8 cellular contexts compared by ENCODE assay signal in genomic region chr7:67226340-67226907, GRCh38.
DNase-seq lines count a peak whose midpoint lies in the region; ATAC-seq and TF ChIP-seq lines count a peak whose summit lies in the region.
"Not testable (repeated sequence)": the region's sequence is repeated elsewhere in the genome, so short reads cannot be mapped to it uniquely, and the experiment has no call there.

No MANE protein-coding gene starts in this region.

- H3K4me3 Mint-ChIP-seq in activated CD4-positive, alpha-beta T cell treated with anti-CD3 and anti-CD28 coated beads for 36 hours: not testable (repeated sequence)

- RAD21 ChIA-PET in HCT116 (lab: Charles Lee; ENCODE audit: low non-redundant PET in 1 of 2, low total read pairs in 2 of 2, uncharacterized antibody in 2 of 2, unreplicated experiment in 2 of 2): not testable (repeated sequence)

- H3K9me3 Mint-ChIP-seq in activated CD4-positive, alpha-beta T cell treated with anti-CD3 and anti-CD28 coated beads for 36 hours (ENCODE audit: low read depth): not testable (repeated sequence)

- intact Hi-C loops in HCT116 (cut with micrococcal nuclease); activated CD4-positive, alpha-beta T cell treated with anti-CD3 and anti-CD28 coated beads for 36 hours (cut with DNase I, micrococcal nuclease); gastrocnemius medialis (cut with DNase I; ENCODE audit: low total_unique reads): not testable (repeated sequence)

- in situ Hi-C loops in gastrocnemius medialis (cut with MboI; ENCODE audit: low sequenced_read_pairs in 4 of 4): not testable (repeated sequence)

- H3K79me2 ChIP-seq in HCT116 (ENCODE audit: insufficient read depth, low read length): not testable (repeated sequence)

- peak; percentile 30; the same call in 1 of the 2 replicates for ATAC-seq in HCT116
- ATAC-seq in activated CD4-positive, alpha-beta T cell treated with anti-CD3 and anti-CD28 coated beads for 36 hours: peak; percentile 74
- peak; percentile 68 to 76 for ATAC-seq in gastrocnemius medialis

- TF ChIP-seq POLR2A in HCT116 (IDR thresholded peaks at IDR 0.05; ENCODE audit: borderline replicate concordance, extremely low read depth, insufficient read depth, insufficient read length); gastrocnemius medialis (IDR thresholded peaks at IDR 0.05): not testable (repeated sequence)

- not testable (repeated sequence) for H3K9me3 ChIP-seq in AG04450 (ENCODE audit: control insufficient read depth, insufficient read depth, low read length); HCT116 (ENCODE audit: control insufficient read depth in 1 of 2, insufficient read depth in 1 of 2, low read depth in 1 of 2, low read length in 2 of 2); gastrocnemius medialis

- not testable (repeated sequence) for H3K4me2 ChIP-seq in HCT116 (ENCODE audit: low read length)

- not testable (repeated sequence) for BruUV-seq in HCT116 (replicated peaks; lab: Mats Ljungman, UMichigan)

- CTCF ChIA-PET in AG04450 (lab: Charles Lee); HCT116 (lab: Charles Lee); activated CD4-positive, alpha-beta T cell treated with anti-CD3 and anti-CD28 coated beads for 36 hours (lab: Charles Lee): not testable (repeated sequence)

- not testable (repeated sequence) for H2AFZ ChIP-seq in HCT116 (ENCODE audit: low read depth, low read length, poor library complexity, severe bottlenecking)

- not testable (repeated sequence) for H3K27me3 ChIP-seq in AG04450 (ENCODE audit: control insufficient read depth, insufficient read depth, low read length); HCT116 (ENCODE audit: insufficient read depth, low read length); kidney epithelial cell (ENCODE audit: control insufficient read depth, insufficient read depth, low read length); gastrocnemius medialis

- not testable (repeated sequence) for H3K27me3 Mint-ChIP-seq in activated CD4-positive, alpha-beta T cell treated with anti-CD3 and anti-CD28 coated beads for 36 hours

- H3K36me3 Mint-ChIP-seq in activated CD4-positive, alpha-beta T cell treated with anti-CD3 and anti-CD28 coated beads for 36 hours (ENCODE audit: low read depth): peaks cover 38% of the 10 kb centered on the region

- POLR2A ChIA-PET in AG04450 (lab: Yijun Ruan, JAX); HCT116 (lab: Charles Lee); activated CD4-positive, alpha-beta T cell treated with anti-CD3 and anti-CD28 coated beads for 36 hours (lab: Charles Lee): not testable (repeated sequence)

- H3K27ac ChIP-seq in AG04450 (ENCODE audit: low read depth, low read length); HCT116 (ENCODE audit: low read depth, low read length): not testable (repeated sequence)
- H3K27ac ChIP-seq in gastrocnemius medialis: peak overlapping the region in 3 of 4 donors; percentile 41 to 81 (median 57)

- H3K4me1 ChIP-seq in HCT116 (ENCODE audit: control insufficient read depth in 1 of 2, insufficient read depth in 2 of 2, low read length in 2 of 2): not testable (repeated sequence)
- H3K4me1 ChIP-seq in gastrocnemius medialis: peaks cover 20 to 35% of the 10 kb centered on the region in 2 donors

- not testable (repeated sequence) for H3K9ac ChIP-seq in HCT116 (ENCODE audit: low read length)

- H3K4me1 Mint-ChIP-seq in activated CD4-positive, alpha-beta T cell treated with anti-CD3 and anti-CD28 coated beads for 36 hours: not testable (repeated sequence)

- TF ChIP-seq RAD21 in HCT116 (IDR thresholded peaks at IDR 0.05; ENCODE audit: low read depth): not testable (repeated sequence)

- DNase-seq in AG04450 (ENCODE audit: low read depth, low spot score) (peak; percentile 4), NCI-H69 (lab: John Stamatoyannopoulos, UW) (peak; percentile 30), astrocyte of the hippocampus (ENCODE audit: low read depth, low spot score) (peak; percentile 11), fibroblast of mammary gland (ENCODE audit: low read depth) (peak; percentile 90), kidney epithelial cell (ENCODE audit: low read depth) (peak; percentile 45), gastrocnemius medialis (peak; percentile 77 to 79)
- DNase-seq in HCT116 (ENCODE audit: low read depth, low spot score): not testable (repeated sequence)
- peak; percentile 50 for DNase-seq in activated CD4-positive, alpha-beta T cell treated with anti-CD3 and anti-CD28 coated beads for 36 hours

- H3K9me2 ChIP-seq in HCT116 (ENCODE audit: insufficient read depth): not testable (repeated sequence)

- not testable (repeated sequence) for H3K36me3 ChIP-seq in HCT116 (ENCODE audit: control insufficient read depth in 1 of 2, insufficient read depth in 2 of 2, low read length in 2 of 2); kidney epithelial cell (ENCODE audit: control insufficient read depth, insufficient read depth, low read length); gastrocnemius medialis

- not testable (repeated sequence) for H4K20me1 ChIP-seq in HCT116 (ENCODE audit: insufficient read depth)

- H3K27ac Mint-ChIP-seq in activated CD4-positive, alpha-beta T cell treated with anti-CD3 and anti-CD28 coated beads for 36 hours: not testable (repeated sequence)

- not testable (repeated sequence) for H3K4me3 ChIP-seq in AG04450 (ENCODE audit: low read depth, low read length); HCT116 (replicated peaks in 1 of 2; ENCODE audit: low read depth in 1 of 2, low read length in 2 of 2); fibroblast of mammary gland (ENCODE audit: control insufficient read depth, low read depth, low read length); kidney epithelial cell (ENCODE audit: low read depth, low read length); gastrocnemius medialis

- not testable (repeated sequence) for TF ChIP-seq CTCF in AG04450 (IDR thresholded peaks at IDR 0.05; ENCODE audit: low read depth, low read length); HCT116 (IDR thresholded peaks at IDR 0.05 in 2 of 3, conservative IDR thresholded peaks at IDR 0.05 in 1 of 3; ENCODE audit: borderline replicate concordance in 1 of 3, insufficient read depth in 1 of 3, low read depth in 2 of 3, low read length in 2 of 3); fibroblast of mammary gland (conservative IDR thresholded peaks at IDR 0.05; ENCODE audit: control insufficient read depth, insufficient read depth, low read depth, low read length); kidney epithelial cell (IDR thresholded peaks at IDR 0.05; ENCODE audit: insufficient read depth, low read length, poor library complexity, severe bottlenecking); gastrocnemius medialis (IDR thresholded peaks at IDR 0.05 in 4 of 5, conservative IDR thresholded peaks at IDR 0.05 in 1 of 5)
